In genomic region chr2:218034497-218035213, GRCh38 we compare ENCODE assay signal across 8 cellular contexts. TPM values are rescaled to one million over a fixed set of nuclear protein-coding genes. Genes with fewer than 3 reads are reported as not detected.
DNase-seq lines count a peak whose midpoint lies in the region; ATAC-seq and TF ChIP-seq lines count a peak whose summit lies in the region.
"Not testable (repeated sequence)": the region's sequence is repeated elsewhere in the genome, so short reads cannot be mapped to it uniquely, and the experiment has no call there.

No MANE protein-coding gene starts in this region.

- not testable (repeated sequence) for H3K9me3 ChIP-seq in MM.1S (replicated peaks; ENCODE audit: insufficient read depth, low read length); thoracic aorta

- not testable (repeated sequence) for H3K36me3 ChIP-seq in MM.1S (replicated peaks; ENCODE audit: insufficient read depth, low read length); thoracic aorta

- H4K20me1 ChIP-seq in MM.1S (ENCODE audit: insufficient read depth, low read length): not testable (repeated sequence)

- ATAC-seq in omental fat pad (ENCODE audit: low FRiP score) (peak; percentile 64), thoracic aorta (ENCODE audit: insufficient number of reproducible peaks, low FRiP score, low read depth) (peak; percentile 49)

- H3K4me2 ChIP-seq in MM.1S (ENCODE audit: low read depth, low read length): peak overlapping the region; percentile 78

- in situ Hi-C loops in SK-MEL-5 (cut with HindIII; ENCODE audit: low pct_unique_long_range_greater_than_20kb, low sequenced_read_pairs): not testable (repeated sequence)

- not testable (repeated sequence) for H3K79me2 ChIP-seq in MM.1S (ENCODE audit: low read length)

- H3K4me3 ChIP-seq in HFF-Myc (replicated peaks; ENCODE audit: low read depth, low read length): not testable (repeated sequence)
- H3K4me3 ChIP-seq in MM.1S (ENCODE audit: low read length) (peak overlapping the region; percentile 36), thoracic aorta (peak overlapping the region; percentile 65)

- peak; percentile 71 for TF ChIP-seq CTCF in HFF-Myc (IDR thresholded peaks at IDR 0.05; ENCODE audit: low read depth, low read length, missing control alignments)
- peak; percentile 56 for TF ChIP-seq CTCF in MM.1S (IDR thresholded peaks at IDR 0.05; ENCODE audit: low read length)
- TF ChIP-seq CTCF in omental fat pad (IDR thresholded peaks at IDR 0.05): peak in 1 of 3 donors; percentile 31
- peak; percentile 78 for TF ChIP-seq CTCF in thoracic aorta (IDR thresholded peaks at IDR 0.05)

- peaks cover 15% of the 10 kb centered on the region for H3F3A ChIP-seq in MM.1S (ENCODE audit: insufficient read depth, low read length)

- DNase-seq in GM04503 (ENCODE audit: low read depth) (peak; percentile 4), HFF-Myc (ENCODE audit: extremely low read depth, low read depth) (peak; percentile 19), MM.1S (peak; percentile 64), SK-MEL-5 (ENCODE audit: low read depth, low spot score) (peak; percentile 69), germinal center (ENCODE audit: low spot score) (peak; percentile 60)
- peak; percentile 59 for DNase-seq in activated naive CD4-positive, alpha-beta T cell treated with Interleukin-2 at 50 U/mL for 16 hours
- DNase-seq in omental fat pad (ENCODE audit: low spot score); thoracic aorta (ENCODE audit: low spot score): not testable (repeated sequence)

- peak overlapping the region; percentile 73 for H2AFZ ChIP-seq in MM.1S (ENCODE audit: low read length)

- H3K4me1 ChIP-seq in MM.1S (ENCODE audit: low read length) (peaks cover 22% of the 10 kb centered on the region), thoracic aorta (ENCODE audit: control insufficient read depth in 1 of 2, low read depth in 2 of 2) (peaks cover 4 to 28% of the 10 kb centered on the region in 2 donors)

- not testable (repeated sequence) for H3K27ac ChIP-seq in MM.1S (ENCODE audit: low read length); thoracic aorta

- not testable (repeated sequence) for H3K9me2 ChIP-seq in MM.1S (replicated peaks; ENCODE audit: insufficient read depth, low read length)

- peak overlapping the region; percentile 27; the same call in 1 of the 2 replicates for H3K9ac ChIP-seq in MM.1S (ENCODE audit: low read length)

- H3K27me3 ChIP-seq in MM.1S (replicated peaks; ENCODE audit: insufficient read depth, low read length); thoracic aorta (replicated peaks; ENCODE audit: insufficient read depth): not testable (repeated sequence)

RNA-seq across cellular contexts. Expression of gene TNS1, which starts 31.9 kb away (rescaled TPM):
- 1.8 and 2.2 TPM in 2 replicates for total RNA-seq in SK-MEL-5 (2014; rRNA removed; shearing (Covaris generic))
- 1.1 and 1.4 TPM in 2 replicates for polyA plus RNA-seq in SK-MEL-5 (2015; cell fraction: cytosol; rRNA removed)
- polyA plus RNA-seq in SK-MEL-5 (2015; cell fraction: nucleus; rRNA removed): 1.1 and 2.1 TPM in 2 replicates
- total RNA-seq in omental fat pad (100 to 1,000 TPM; 135 to 453 (median 361) TPM), thoracic aorta (1,000 to 10,000 TPM; 1,836 to 2,296 TPM)

RNA-seq across cellular contexts. Expression of gene RUFY4, which starts 34.4 kb away (rescaled TPM):
- not detected in 2 replicates for total RNA-seq in SK-MEL-5 (2014; rRNA removed; shearing (Covaris generic))
- not detected in 2 replicates for polyA plus RNA-seq in SK-MEL-5 (2015; cell fraction: cytosol; rRNA removed)
- 0.28 TPM in 1 of 2 replicates, not detected in the other for polyA plus RNA-seq in SK-MEL-5 (2015; cell fraction: nucleus; rRNA removed)
- under 1 TPM in 2 of 4 donors, not detected in 2; 0.60 to 0.95 TPM for total RNA-seq in omental fat pad
- total RNA-seq in thoracic aorta: under 1 TPM in 1 of 2 donors, not detected in 1; 0.68 TPM

Comparison
In these comparisons a context has a peak if more than half of its experiments do, and no peak if none do; other contexts are left out.
1. RNA of gene TNS1, which starts 31.9 kb away (total RNA-seq): 1,836 to 2,296 TPM in thoracic aorta and 135 to 453 TPM in omental fat pad; 1.8 to 2.2 TPM in SK-MEL-5; every median in the first group is over 10 times any median in the second.